14 cellular contexts compared by ENCODE assay signal in genomic region chr2:199315299-199316179, GRCh38.
DNase-seq lines count a peak whose midpoint lies in the region; ATAC-seq and TF ChIP-seq lines count a peak whose summit lies in the region.
"Had no signal": no experiment of that assay in that cellular context is flagged by ENCODE, and none has a peak within 500 bp of the region (broad histone marks: within the 10 kb centered on the region; RNA-seq: fewer than 3 reads in every experiment).

No MANE protein-coding gene starts in this region.

- no peak for TF ChIP-seq CTCF in HCT116 (IDR thresholded peaks at IDR 0.05 in 2 of 3, conservative IDR thresholded peaks at IDR 0.05 in 1 of 3; ENCODE audit: borderline replicate concordance in 1 of 3, insufficient read depth in 1 of 3, low read depth in 2 of 3, low read length in 2 of 3)
- no peak for TF ChIP-seq CTCF in glutamatergic neuron (IDR thresholded peaks at IDR 0.05; ENCODE audit: partially characterized antibody, unreplicated experiment)

- no peaks in the 10 kb centered on the region for H4K20me1 ChIP-seq in HCT116 (ENCODE audit: insufficient read depth)

- H3K4me3 ChIP-seq in HCT116 (replicated peaks in 1 of 2; ENCODE audit: low read depth in 1 of 2, low read length in 2 of 2): no peak overlapping the region
- H3K4me3 ChIP-seq: BLaER1 treated with 17β-estradiol and CSF1 and Interleukin-3, amounts not matched to agents 10 nM and 100 nM had no signal

- H2AFZ ChIP-seq in HCT116 (ENCODE audit: low read depth, low read length, poor library complexity, severe bottlenecking): no peak overlapping the region

- H3K27me3 ChIP-seq in HCT116 (ENCODE audit: insufficient read depth, low read length): no peaks in the 10 kb centered on the region
- H3K27me3 ChIP-seq: BLaER1 treated with 17β-estradiol and CSF1 and Interleukin-3, amounts not matched to agents 10 nM and 100 nM had no signal

- H3K4me2 ChIP-seq in HCT116 (ENCODE audit: low read length): no peak overlapping the region
- H3K4me2 ChIP-seq: BLaER1 treated with 17β-estradiol and CSF1 and Interleukin-3, amounts not matched to agents 10 nM and 100 nM had no signal

- H3K4me3 Mint-ChIP-seq in glutamatergic neuron (ENCODE audit: unreplicated experiment): no peak overlapping the region

- H3K4me1 ChIP-seq in HCT116 (ENCODE audit: control insufficient read depth in 1 of 2, insufficient read depth in 2 of 2, low read length in 2 of 2): no peaks in the 10 kb centered on the region

- H3K9ac ChIP-seq in HCT116 (ENCODE audit: low read length): no peak overlapping the region
- H3K9ac ChIP-seq: BLaER1 treated with 17β-estradiol and CSF1 and Interleukin-3, amounts not matched to agents 10 nM and 100 nM had no signal

- in situ Hi-C loops in SK-MEL-5 (cut with HindIII; ENCODE audit: low pct_unique_long_range_greater_than_20kb, low sequenced_read_pairs): no loop called here

- no peaks in the 10 kb centered on the region for H3K9me2 ChIP-seq in HCT116 (ENCODE audit: insufficient read depth)

- DNase-seq in A172 (ENCODE audit: low spot score) (peak; percentile 49), HCT116 (ENCODE audit: low read depth, low spot score) (no peak), SK-MEL-5 (ENCODE audit: low read depth, low spot score) (peak; percentile 7), fibroblast of peridontal ligament (ENCODE audit: extremely low read depth) (peak; percentile 59), glutamatergic neuron (no peak), cerebellum (ENCODE audit: low spot score) (no peak), middle frontal gyrus (ENCODE audit: extremely low spot score, low spot score) (no peak)
- DNase-seq: effector CD4-positive, alpha-beta T cell; NCI-H2029 treated with DMSO at 0.1 percent for 48 hours; right cardiac atrium; SHP77 treated with DMSO at 0.1 percent for 48 hours had no signal

- no peaks in the 10 kb centered on the region for H3K9me3 ChIP-seq in HCT116 (ENCODE audit: control insufficient read depth in 1 of 2, insufficient read depth in 1 of 2, low read depth in 1 of 2, low read length in 2 of 2)
- H3K9me3 ChIP-seq: BLaER1 treated with 17β-estradiol and CSF1 and Interleukin-3, amounts not matched to agents 10 nM and 100 nM had no signal

- RAD21 ChIA-PET in HCT116 (lab: Charles Lee; ENCODE audit: low non-redundant PET in 1 of 2, low total read pairs in 2 of 2, uncharacterized antibody in 2 of 2, unreplicated experiment in 2 of 2): no interaction called here

- intact Hi-C loops in HCT116 (cut with micrococcal nuclease): no loop called here

- H3K27ac Mint-ChIP-seq in glutamatergic neuron (ENCODE audit: unreplicated experiment): no peak overlapping the region

- no peak overlapping the region for H3K27ac ChIP-seq in HCT116 (ENCODE audit: low read depth, low read length)
- H3K27ac ChIP-seq: BLaER1 treated with 17β-estradiol and CSF1 and Interleukin-3, amounts not matched to agents 10 nM and 100 nM had no signal

- no peaks in the 10 kb centered on the region for H3K79me2 ChIP-seq in HCT116 (ENCODE audit: insufficient read depth, low read length)

- BruUV-seq in HCT116 (replicated peaks; lab: Mats Ljungman, UMichigan): no TSS peak

- peaks cover 13% of the 10 kb centered on the region for H3K9me3 Mint-ChIP-seq in glutamatergic neuron (ENCODE audit: unreplicated experiment)

- peaks cover 0 to 6% of the 10 kb centered on the region in 2 experiments; a peak in 1 of 4 replicates for H3K36me3 ChIP-seq in HCT116 (ENCODE audit: control insufficient read depth in 1 of 2, insufficient read depth in 2 of 2, low read length in 2 of 2)
- H3K36me3 ChIP-seq: BLaER1 treated with 17β-estradiol and CSF1 and Interleukin-3, amounts not matched to agents 10 nM and 100 nM had no signal

- no peak for TF ChIP-seq POLR2A in HCT116 (IDR thresholded peaks at IDR 0.05; ENCODE audit: borderline replicate concordance, extremely low read depth, insufficient read depth, insufficient read length)

- POLR2A ChIA-PET in HCT116 (lab: Charles Lee): no interaction called here

- no peaks in the 10 kb centered on the region for H3K36me3 Mint-ChIP-seq in glutamatergic neuron (ENCODE audit: unreplicated experiment)

- ATAC-seq in HCT116: no peak
- ATAC-seq in GM19397 (IDR thresholded peaks at IDR 0.05; ENCODE audit: unreplicated experiment): no peak
- ATAC-seq: left lobe of liver, right cardiac atrium had no signal

- no peak for TF ChIP-seq RAD21 in HCT116 (IDR thresholded peaks at IDR 0.05; ENCODE audit: low read depth)

- CTCF ChIA-PET in HCT116 (lab: Charles Lee): no interaction called here

- peaks cover 38% of the 10 kb centered on the region for H3K4me1 Mint-ChIP-seq in glutamatergic neuron (ENCODE audit: low read depth, unreplicated experiment)

- peaks cover 9% of the 10 kb centered on the region for H3K27me3 Mint-ChIP-seq in glutamatergic neuron (ENCODE audit: unreplicated experiment)

TF ChIP-seq in HCT116, 20 proteins besides CTCF, POLR2A, EP300 and RAD21:
- no peak for TF ChIP-seq CEBPB (IDR thresholded peaks at IDR 0.05; ENCODE audit: low read depth)
- peak; percentile 57 for TF ChIP-seq TCF7L2 (IDR thresholded peaks at IDR 0.05; ENCODE audit: borderline replicate concordance, extremely low read depth, insufficient read depth, insufficient read length)
- peak; percentile 79 for TF ChIP-seq REST (IDR thresholded peaks at IDR 0.05; ENCODE audit: low read depth)

Comparison
In these comparisons a context has a peak if more than half of its experiments do, and no peak if none do; other contexts are left out.
1. DNase-seq: peak in A172 (single experiment), SK-MEL-5 (single experiment) and fibroblast of peridontal ligament (single experiment); none in HCT116 (single experiment), glutamatergic neuron (single experiment), cerebellum (single experiment) and middle frontal gyrus (single experiment).